1 cellular context compared by ENCODE assay signal in genomic region chr7:115561341-115562110, GRCh38.
TF ChIP-seq lines count a peak whose summit lies in the region.

No MANE protein-coding gene starts in this region.

TF ChIP-seq in HepG2, 621 proteins besides CTCF, POLR2A, EP300 and RAD21 (continued from another document):
- TF ChIP-seq REST (IDR thresholded peaks at IDR 0.05; ENCODE audit: borderline replicate concordance in 1 of 2, low read depth in 1 of 2, low read length in 2 of 2): no peak
